Comparison of ENCODE assay signal across 3 cellular contexts in the genomic region with DNA sequence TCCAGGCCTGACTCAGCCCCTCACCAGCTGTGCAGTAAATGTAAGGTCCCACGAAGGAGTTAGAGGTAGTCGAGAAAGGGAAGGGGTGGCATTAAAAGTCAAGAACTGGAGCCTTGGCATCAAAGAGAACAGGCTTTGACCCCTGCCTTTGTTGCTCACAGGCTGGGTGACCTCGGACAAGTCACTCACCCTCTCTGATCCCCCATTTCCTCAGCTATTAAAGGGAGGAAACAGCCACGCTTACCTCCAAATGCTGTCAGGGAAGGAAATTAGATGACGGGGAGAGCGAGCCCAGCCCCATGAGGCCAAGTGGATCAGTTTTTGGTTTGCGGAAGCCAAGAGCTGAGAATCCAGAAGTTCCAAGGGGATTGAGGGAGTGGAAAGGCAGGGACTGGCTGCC.
TF ChIP-seq lines count a peak whose summit lies in the region.

No MANE protein-coding gene starts in this region.

TF ChIP-seq in HepG2, 621 proteins besides CTCF, POLR2A, EP300 and RAD21:
- TF ChIP-seq ZNF75D (CRISPR knock-in tag; IDR thresholded peaks at IDR 0.05; ENCODE audit: borderline replicate concordance), result no peak
- TF ChIP-seq ZNF331 (CRISPR knock-in tag; IDR thresholded peaks at IDR 0.05), result no peak
- TF ChIP-seq ZNF768 (CRISPR knock-in tag; IDR thresholded peaks at IDR 0.05), result peak; percentile 58
- TF ChIP-seq ZNF225 (CRISPR knock-in tag; IDR thresholded peaks at IDR 0.05), result no peak

TF ChIP-seq in HEK293, 187 proteins besides CTCF, POLR2A, EP300 and RAD21:
- no peak for TF ChIP-seq ZNF19 (tag by site-specific recombination; IDR thresholded peaks at IDR 0.05; ENCODE audit: low read depth)
- TF ChIP-seq ZNF768 (tag by site-specific recombination; IDR thresholded peaks at IDR 0.05), result peak; percentile 65; the same call in 1 of the 2 replicates

TF ChIP-seq in K562, 482 proteins besides CTCF, POLR2A, EP300 and RAD21:
- TF ChIP-seq ZFP36 (IDR thresholded peaks at IDR 0.05; ENCODE audit: low read depth, low read length, partially characterized antibody) (peak; percentile 53), THRAP3 (IDR thresholded peaks at IDR 0.05; ENCODE audit: borderline replicate concordance) (no peak), MAZ (CRISPR knock-in tag; conservative IDR thresholded peaks at IDR 0.05 in 1 of 2, IDR thresholded peaks at IDR 0.05 in 1 of 2) (no peak), RFX7 (CRISPR knock-in tag; IDR thresholded peaks at IDR 0.05) (no peak), ZNF785 (CRISPR knock-in tag; IDR thresholded peaks at IDR 0.05) (no peak), MED1 (CRISPR knock-in tag; IDR thresholded peaks at IDR 0.05; ENCODE audit: borderline replicate concordance) (no peak), SRSF3 (IDR thresholded peaks at IDR 0.05; ENCODE audit: insufficient read depth, low read length) (no peak), ZKSCAN1 (IDR thresholded peaks at IDR 0.05; ENCODE audit: low read depth, low read length) (no peak), RBM25 (IDR thresholded peaks at IDR 0.05; ENCODE audit: low read depth, low read length, severe bottlenecking) (peak; percentile 39), MECOM (CRISPR knock-in tag; IDR thresholded peaks at IDR 0.05) (no peak)
- TF ChIP-seq, protein P1, sequence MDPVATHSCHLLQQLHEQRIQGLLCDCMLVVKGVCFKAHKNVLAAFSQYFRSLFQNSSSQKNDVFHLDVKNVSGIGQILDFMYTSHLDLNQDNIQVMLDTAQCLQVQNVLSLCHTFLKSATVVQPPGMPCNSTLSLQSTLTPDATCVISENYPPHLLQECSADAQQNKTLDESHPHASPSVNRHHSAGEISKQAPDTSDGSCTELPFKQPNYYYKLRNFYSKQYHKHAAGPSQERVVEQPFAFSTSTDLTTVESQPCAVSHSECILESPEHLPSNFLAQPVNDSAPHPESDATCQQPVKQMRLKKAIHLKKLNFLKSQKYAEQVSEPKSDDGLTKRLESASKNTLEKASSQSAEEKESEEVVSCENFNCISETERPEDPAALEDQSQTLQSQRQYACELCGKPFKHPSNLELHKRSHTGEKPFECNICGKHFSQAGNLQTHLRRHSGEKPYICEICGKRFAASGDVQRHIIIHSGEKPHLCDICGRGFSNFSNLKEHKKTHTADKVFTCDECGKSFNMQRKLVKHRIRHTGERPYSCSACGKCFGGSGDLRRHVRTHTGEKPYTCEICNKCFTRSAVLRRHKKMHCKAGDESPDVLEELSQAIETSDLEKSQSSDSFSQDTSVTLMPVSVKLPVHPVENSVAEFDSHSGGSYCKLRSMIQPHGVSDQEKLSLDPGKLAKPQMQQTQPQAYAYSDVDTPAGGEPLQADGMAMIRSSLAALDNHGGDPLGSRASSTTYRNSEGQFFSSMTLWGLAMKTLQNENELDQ (CRISPR knock-in tag; IDR thresholded peaks at IDR 0.05; ENCODE audit: borderline replicate concordance), result no peak
